In the genomic region with DNA sequence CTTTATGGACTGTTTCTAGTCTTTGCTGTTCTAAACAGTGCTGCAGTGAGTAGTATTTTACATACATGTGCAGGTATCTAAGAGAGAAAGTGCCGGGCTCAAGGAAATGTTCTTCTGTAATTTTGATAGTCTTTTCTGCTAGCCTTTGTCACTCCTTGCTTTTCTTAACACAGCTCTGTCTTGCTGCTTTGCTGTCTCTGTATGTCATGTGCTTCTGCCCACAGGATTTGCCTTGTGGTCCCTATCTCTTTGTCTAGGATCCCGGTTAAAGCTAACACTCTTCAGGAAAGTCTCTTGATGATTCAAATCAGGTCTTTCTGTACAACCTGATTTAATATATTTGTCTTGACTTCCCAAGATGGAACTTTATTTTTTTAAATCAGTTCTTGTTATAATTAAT, we compare ENCODE assay signal across 2 cellular contexts.
TF ChIP-seq lines count a peak whose summit lies in the region.

No MANE protein-coding gene starts in this region.

TF ChIP-seq in A549, 52 proteins besides CTCF, POLR2A, EP300 and RAD21 (continued from another document):
- TF ChIP-seq, protein P1, sequence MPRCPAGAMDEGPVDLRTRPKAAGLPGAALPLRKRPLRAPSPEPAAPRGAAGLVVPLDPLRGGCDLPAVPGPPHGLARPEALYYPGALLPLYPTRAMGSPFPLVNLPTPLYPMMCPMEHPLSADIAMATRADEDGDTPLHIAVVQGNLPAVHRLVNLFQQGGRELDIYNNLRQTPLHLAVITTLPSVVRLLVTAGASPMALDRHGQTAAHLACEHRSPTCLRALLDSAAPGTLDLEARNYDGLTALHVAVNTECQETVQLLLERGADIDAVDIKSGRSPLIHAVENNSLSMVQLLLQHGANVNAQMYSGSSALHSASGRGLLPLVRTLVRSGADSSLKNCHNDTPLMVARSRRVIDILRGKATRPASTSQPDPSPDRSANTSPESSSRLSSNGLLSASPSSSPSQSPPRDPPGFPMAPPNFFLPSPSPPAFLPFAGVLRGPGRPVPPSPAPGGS (IDR thresholded peaks at IDR 0.05): no peak
- TF ChIP-seq CHD2 (IDR thresholded peaks at IDR 0.05; ENCODE audit: low read length, partially characterized antibody) (no peak), ZNF302 (CRISPR knock-in tag; IDR thresholded peaks at IDR 0.05) (no peak), KDM1A (IDR thresholded peaks at IDR 0.05; ENCODE audit: low read depth) (no peak), MAFK (IDR thresholded peaks at IDR 0.05; ENCODE audit: partially characterized antibody) (no peak), JUNB (IDR thresholded peaks at IDR 0.05) (no peak)
- TF ChIP-seq, protein P2, sequence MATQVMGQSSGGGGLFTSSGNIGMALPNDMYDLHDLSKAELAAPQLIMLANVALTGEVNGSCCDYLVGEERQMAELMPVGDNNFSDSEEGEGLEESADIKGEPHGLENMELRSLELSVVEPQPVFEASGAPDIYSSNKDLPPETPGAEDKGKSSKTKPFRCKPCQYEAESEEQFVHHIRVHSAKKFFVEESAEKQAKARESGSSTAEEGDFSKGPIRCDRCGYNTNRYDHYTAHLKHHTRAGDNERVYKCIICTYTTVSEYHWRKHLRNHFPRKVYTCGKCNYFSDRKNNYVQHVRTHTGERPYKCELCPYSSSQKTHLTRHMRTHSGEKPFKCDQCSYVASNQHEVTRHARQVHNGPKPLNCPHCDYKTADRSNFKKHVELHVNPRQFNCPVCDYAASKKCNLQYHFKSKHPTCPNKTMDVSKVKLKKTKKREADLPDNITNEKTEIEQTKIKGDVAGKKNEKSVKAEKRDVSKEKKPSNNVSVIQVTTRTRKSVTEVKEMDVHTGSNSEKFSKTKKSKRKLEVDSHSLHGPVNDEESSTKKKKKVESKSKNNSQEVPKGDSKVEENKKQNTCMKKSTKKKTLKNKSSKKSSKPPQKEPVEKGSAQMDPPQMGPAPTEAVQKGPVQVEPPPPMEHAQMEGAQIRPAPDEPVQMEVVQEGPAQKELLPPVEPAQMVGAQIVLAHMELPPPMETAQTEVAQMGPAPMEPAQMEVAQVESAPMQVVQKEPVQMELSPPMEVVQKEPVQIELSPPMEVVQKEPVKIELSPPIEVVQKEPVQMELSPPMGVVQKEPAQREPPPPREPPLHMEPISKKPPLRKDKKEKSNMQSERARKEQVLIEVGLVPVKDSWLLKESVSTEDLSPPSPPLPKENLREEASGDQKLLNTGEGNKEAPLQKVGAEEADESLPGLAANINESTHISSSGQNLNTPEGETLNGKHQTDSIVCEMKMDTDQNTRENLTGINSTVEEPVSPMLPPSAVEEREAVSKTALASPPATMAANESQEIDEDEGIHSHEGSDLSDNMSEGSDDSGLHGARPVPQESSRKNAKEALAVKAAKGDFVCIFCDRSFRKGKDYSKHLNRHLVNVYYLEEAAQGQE (IDR thresholded peaks at IDR 0.05): no peak
- TF ChIP-seq, protein P3, sequence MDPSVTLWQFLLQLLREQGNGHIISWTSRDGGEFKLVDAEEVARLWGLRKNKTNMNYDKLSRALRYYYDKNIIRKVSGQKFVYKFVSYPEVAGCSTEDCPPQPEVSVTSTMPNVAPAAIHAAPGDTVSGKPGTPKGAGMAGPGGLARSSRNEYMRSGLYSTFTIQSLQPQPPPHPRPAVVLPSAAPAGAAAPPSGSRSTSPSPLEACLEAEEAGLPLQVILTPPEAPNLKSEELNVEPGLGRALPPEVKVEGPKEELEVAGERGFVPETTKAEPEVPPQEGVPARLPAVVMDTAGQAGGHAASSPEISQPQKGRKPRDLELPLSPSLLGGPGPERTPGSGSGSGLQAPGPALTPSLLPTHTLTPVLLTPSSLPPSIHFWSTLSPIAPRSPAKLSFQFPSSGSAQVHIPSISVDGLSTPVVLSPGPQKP (IDR thresholded peaks at IDR 0.05; ENCODE audit: low read depth, low read length): no peak

TF ChIP-seq in SK-N-SH, 30 proteins besides CTCF, POLR2A, EP300 and RAD21 (continued from another document):
- TF ChIP-seq, protein P4, sequence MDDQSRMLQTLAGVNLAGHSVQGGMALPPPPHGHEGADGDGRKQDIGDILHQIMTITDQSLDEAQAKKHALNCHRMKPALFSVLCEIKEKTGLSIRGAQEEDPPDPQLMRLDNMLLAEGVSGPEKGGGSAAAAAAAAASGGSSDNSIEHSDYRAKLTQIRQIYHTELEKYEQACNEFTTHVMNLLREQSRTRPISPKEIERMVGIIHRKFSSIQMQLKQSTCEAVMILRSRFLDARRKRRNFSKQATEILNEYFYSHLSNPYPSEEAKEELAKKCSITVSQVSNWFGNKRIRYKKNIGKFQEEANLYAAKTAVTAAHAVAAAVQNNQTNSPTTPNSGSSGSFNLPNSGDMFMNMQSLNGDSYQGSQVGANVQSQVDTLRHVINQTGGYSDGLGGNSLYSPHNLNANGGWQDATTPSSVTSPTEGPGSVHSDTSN (IDR thresholded peaks at IDR 0.05): no peak
- no peak for TF ChIP-seq NRF1 (IDR thresholded peaks at IDR 0.05; ENCODE audit: low read depth, low read length)
- TF ChIP-seq MXI1 (IDR thresholded peaks at IDR 0.05; ENCODE audit: low read depth, low read length): no peak
- no peak for TF ChIP-seq YY1 (IDR thresholded peaks at IDR 0.05; ENCODE audit: low read depth)
- TF ChIP-seq, protein P5, sequence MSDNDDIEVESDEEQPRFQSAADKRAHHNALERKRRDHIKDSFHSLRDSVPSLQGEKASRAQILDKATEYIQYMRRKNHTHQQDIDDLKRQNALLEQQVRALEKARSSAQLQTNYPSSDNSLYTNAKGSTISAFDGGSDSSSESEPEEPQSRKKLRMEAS (IDR thresholded peaks at IDR 0.05; ENCODE audit: low read depth): no peak
- no peak for TF ChIP-seq RCOR1 (IDR thresholded peaks at IDR 0.05; ENCODE audit: low read length)
- TF ChIP-seq EZH2phosphoT487 (IDR thresholded peaks at IDR 0.05; ENCODE audit: borderline replicate concordance, low read depth): no peak
- no peak for TF ChIP-seq NFIC (IDR thresholded peaks at IDR 0.05; ENCODE audit: borderline replicate concordance)
TF ChIP-seq in SK-N-SH: peak in this region for 0.
